Comparison of ENCODE assay signal across 23 cellular contexts in the genomic region with DNA sequence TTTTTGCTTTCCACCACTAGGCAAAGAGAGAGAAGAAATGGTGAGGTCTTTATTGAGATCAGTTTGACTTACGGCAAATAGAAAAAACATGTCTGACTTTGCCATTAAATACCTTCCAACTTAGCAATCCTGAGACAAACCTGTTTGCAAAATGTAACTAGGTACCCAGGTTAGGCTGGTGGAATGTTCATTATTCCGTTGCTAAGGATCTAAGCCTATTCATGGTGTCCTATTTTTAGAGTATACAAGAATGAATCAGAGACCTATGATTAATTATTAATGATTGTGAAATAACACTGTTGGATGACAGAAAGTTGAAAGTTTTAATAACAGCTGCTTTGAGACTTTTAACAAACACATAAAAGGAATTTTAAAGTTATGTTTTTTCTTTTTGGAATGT. TPM values are rescaled to one million over a fixed set of nuclear protein-coding genes. Genes with fewer than 3 reads are reported as not detected.
DNase-seq lines count a peak whose midpoint lies in the region; ATAC-seq, FAIRE-seq and TF ChIP-seq lines count a peak whose summit lies in the region.
"Had no signal": no experiment of that assay in that cellular context is flagged by ENCODE, and none has a peak within 500 bp of the region (broad histone marks: within the 10 kb centered on the region; RNA-seq: fewer than 3 reads in every experiment).

No MANE protein-coding gene starts in this region.

- H3K4me2 ChIP-seq in astrocyte (ENCODE audit: low read length), result no peak overlapping the region

- H3K27me3 ChIP-seq in astrocyte (ENCODE audit: insufficient read depth, low read length), result no peaks in the 10 kb centered on the region

- H3K9me3 ChIP-seq in astrocyte (ENCODE audit: insufficient read depth, low read depth, low read length), result no peaks in the 10 kb centered on the region
- H3K9me3 ChIP-seq: left ventricle myocardium inferior had no signal

- no peak overlapping the region for H3K27ac ChIP-seq in astrocyte (ENCODE audit: low read depth, low read length)
- H3K27ac ChIP-seq: left ventricle myocardium inferior had no signal

- H3K36me3 Mint-ChIP-seq in Calu3 (ENCODE audit: insufficient read depth, unreplicated experiment), result no peaks in the 10 kb centered on the region
- H3K36me3 Mint-ChIP-seq in astrocyte (ENCODE audit: low read depth, unreplicated experiment), result no peaks in the 10 kb centered on the region
- H3K36me3 Mint-ChIP-seq: activated naive CD8-positive, alpha-beta T cell treated with anti-CD3 and anti-CD28 coated beads, Interleukin-2, amount 10 ng/mL, durations not matched to agents 7 days and 5 days; CD8-positive, alpha-beta T cell; naive thymus-derived CD8-positive, alpha-beta T cell; stimulated activated memory B cell treated with anti-CD40 and anti-IgM and Interleukin-4, amounts not matched to agents 10 μg/mL and 1 μg/mL and 100 μg/mL, for 72 hours; type B pancreatic cell had no signal

- H2AFZ ChIP-seq in astrocyte (ENCODE audit: low read depth, low read length), result no peak overlapping the region

- TF ChIP-seq CTCF in Calu3 (IDR thresholded peaks at IDR 0.05; ENCODE audit: unreplicated experiment) (no peak), astrocyte (IDR thresholded peaks at IDR 0.05; ENCODE audit: insufficient read depth, low read depth, low read length) (no peak)

- DNase-seq in Calu3 (peak; percentile 46), astrocyte (ENCODE audit: low read depth) (peak; percentile 69), hepatic stellate cell (ENCODE audit: low spot score) (peak; percentile 24), myocyte (ENCODE audit: low read depth) (peak; percentile 5), NCI-H2081 (lab: John Stamatoyannopoulos, UW) (no peak)
- DNase-seq: activated CD8-positive, alpha-beta memory T cell treated with anti-CD3 and anti-CD28 coated beads for 24 hours; activated naive CD8-positive, alpha-beta T cell treated with anti-CD3 and anti-CD28 coated beads, Interleukin-2, amount 10 ng/mL, durations not matched to agents 7 days and 5 days; CD8-positive, alpha-beta T cell; left ventricle myocardium inferior; naive thymus-derived CD8-positive, alpha-beta T cell; NCI-H2029; NCI-H524 treated with DMSO at 0.1 percent for 48 hours; OCI-M1; stimulated activated CD4-positive, alpha-beta T cell treated with anti-CD3 and anti-CD28 coated beads, Interleukin-12 subunit alpha, Interleukin-12 subunit beta, amount 100 ng/mL, for 4 hours; T-helper 9 cell had no signal

- H3K4me1 ChIP-seq in astrocyte (ENCODE audit: insufficient read depth, low read length), result no peaks in the 10 kb centered on the region
- H3K4me1 ChIP-seq: left ventricle myocardium inferior had no signal

- H3K27ac Mint-ChIP-seq in Calu3 (ENCODE audit: unreplicated experiment) (no peak overlapping the region), astrocyte (ENCODE audit: unreplicated experiment) (no peak overlapping the region)
- H3K27ac Mint-ChIP-seq: activated naive CD8-positive, alpha-beta T cell treated with anti-CD3 and anti-CD28 coated beads, Interleukin-2, amount 10 ng/mL, durations not matched to agents 7 days and 5 days; CD8-positive, alpha-beta T cell; naive thymus-derived CD8-positive, alpha-beta T cell; stimulated activated memory B cell treated with anti-CD40 and anti-IgM and Interleukin-4, amounts not matched to agents 10 μg/mL and 1 μg/mL and 100 μg/mL, for 72 hours; type B pancreatic cell had no signal

- BruUV-seq in Calu3 (replicated peaks; lab: Mats Ljungman, UMichigan), result no TSS peak

- H3K79me2 ChIP-seq in astrocyte (ENCODE audit: insufficient read depth, low read length), result no peaks in the 10 kb centered on the region

- no peak overlapping the region for H3K4me3 ChIP-seq in astrocyte (ENCODE audit: insufficient read depth, low read depth, low read length)
- H3K4me3 ChIP-seq: left ventricle myocardium inferior had no signal

- no peak overlapping the region for H3K4me3 Mint-ChIP-seq in Calu3 (ENCODE audit: low read depth, unreplicated experiment)
- no peak overlapping the region for H3K4me3 Mint-ChIP-seq in astrocyte (ENCODE audit: unreplicated experiment)
- H3K4me3 Mint-ChIP-seq: activated naive CD8-positive, alpha-beta T cell treated with anti-CD3 and anti-CD28 coated beads, Interleukin-2, amount 10 ng/mL, durations not matched to agents 7 days and 5 days; CD8-positive, alpha-beta T cell; naive thymus-derived CD8-positive, alpha-beta T cell; stimulated activated memory B cell treated with anti-CD40 and anti-IgM and Interleukin-4, amounts not matched to agents 10 μg/mL and 1 μg/mL and 100 μg/mL, for 72 hours; type B pancreatic cell had no signal

- ATAC-seq in HG03039 (IDR thresholded peaks at IDR 0.05; ENCODE audit: unreplicated experiment), result no peak
- no peak for ATAC-seq in GM21723 (IDR thresholded peaks at IDR 0.05; ENCODE audit: unreplicated experiment)
- no peak for ATAC-seq in HG02798 (IDR thresholded peaks at IDR 0.05; ENCODE audit: poor library complexity, unreplicated experiment)
- ATAC-seq: CD8-positive, alpha-beta T cell; naive thymus-derived CD8-positive, alpha-beta T cell; stimulated activated memory B cell treated with anti-CD40 and anti-IgM and Interleukin-4, amounts not matched to agents 10 μg/mL and 1 μg/mL and 100 μg/mL, for 72 hours had no signal

- H3K4me1 Mint-ChIP-seq in Calu3 (ENCODE audit: low read depth, unreplicated experiment), result peaks cover 40% of the 10 kb centered on the region
- peaks cover 4% of the 10 kb centered on the region for H3K4me1 Mint-ChIP-seq in astrocyte (ENCODE audit: low read depth, unreplicated experiment)
- H3K4me1 Mint-ChIP-seq: activated naive CD8-positive, alpha-beta T cell treated with anti-CD3 and anti-CD28 coated beads, Interleukin-2, amount 10 ng/mL, durations not matched to agents 7 days and 5 days had no signal

- intact Hi-C loops in Calu3 (cut with micrococcal nuclease; ENCODE audit: unreplicated experiment), result no loop called here

- no peaks in the 10 kb centered on the region for H3K36me3 ChIP-seq in astrocyte (ENCODE audit: insufficient read depth, low read length)
- H3K36me3 ChIP-seq: left ventricle myocardium inferior had no signal

- no peak for FAIRE-seq in astrocyte (lab: Jason Lieb, UNC)
- FAIRE-seq: GM19239 had no signal

- H3K9me3 Mint-ChIP-seq in Calu3 (ENCODE audit: low read depth, unreplicated experiment) (no peaks in the 10 kb centered on the region), astrocyte (ENCODE audit: unreplicated experiment) (no peaks in the 10 kb centered on the region)
- H3K9me3 Mint-ChIP-seq: activated naive CD8-positive, alpha-beta T cell treated with anti-CD3 and anti-CD28 coated beads, Interleukin-2, amount 10 ng/mL, durations not matched to agents 7 days and 5 days; CD8-positive, alpha-beta T cell; naive thymus-derived CD8-positive, alpha-beta T cell; stimulated activated memory B cell treated with anti-CD40 and anti-IgM and Interleukin-4, amounts not matched to agents 10 μg/mL and 1 μg/mL and 100 μg/mL, for 72 hours; type B pancreatic cell had no signal

- H3K9ac ChIP-seq in astrocyte (ENCODE audit: low read length), result no peak overlapping the region

- H4K20me1 ChIP-seq in astrocyte (ENCODE audit: insufficient read depth, low read length), result no peaks in the 10 kb centered on the region

- CTCF ChIA-PET in Calu3 (lab: Charles Lee), result interaction anchor here (1.0 kb wide), 1 partner anchor 16 kb away, joined by 3 read pairs; no protein-coding TSS in a partner anchor

- H3K27me3 Mint-ChIP-seq in Calu3 (ENCODE audit: unreplicated experiment) (no peaks in the 10 kb centered on the region), astrocyte (ENCODE audit: low read depth, unreplicated experiment) (no peaks in the 10 kb centered on the region)
- H3K27me3 Mint-ChIP-seq: type B pancreatic cell had no signal

RNA-seq across cellular contexts. Expression of gene SLC38A11, which starts 53.6 kb away (rescaled TPM):
- total RNA-seq in Calu3 (2022) (0.57 and 1.6 TPM in 2 replicates), astrocyte (not detected in 2 replicates), myocyte (0.19 TPM in 1 of 2 replicates, not detected in the other)
- 0.08 TPM for polyA plus RNA-seq in myocyte (2012)
- total RNA-seq: activated naive CD8-positive, alpha-beta T cell treated with anti-CD3 and anti-CD28 coated beads, Interleukin-2, amount 10 ng/mL, durations not matched to agents 7 days and 5 days; CD8-positive, alpha-beta T cell; Daoy; SK-MEL-5 had no signal
- polyA plus RNA-seq: naive thymus-derived CD8-positive, alpha-beta T cell had no signal

Comparison
In these comparisons a context has a peak if more than half of its experiments do, and no peak if none do; other contexts are left out.
1. DNase-seq: peak in Calu3 (single experiment), astrocyte (single experiment), hepatic stellate cell (single experiment) and myocyte (single experiment); none in NCI-H2081 (0 of 2).